Comparison of ENCODE assay signal across 1 cellular context in genomic region chr9:19122490-19123042, GRCh38.
TF ChIP-seq lines count a peak whose summit lies in the region.

No MANE protein-coding gene starts in this region.

TF ChIP-seq in HepG2, 621 proteins besides CTCF, POLR2A, EP300 and RAD21:
- TF ChIP-seq POLR2G (IDR thresholded peaks at IDR 0.05; ENCODE audit: low read depth, low read length) (peak; percentile 77), ZNF558 (CRISPR knock-in tag; IDR thresholded peaks at IDR 0.05; ENCODE audit: borderline replicate concordance) (0 out of 2 replicates have a peak, but pooled peaks have one; percentile 38), RBM22 (optimal IDR thresholded peaks at IDR 0.05; ENCODE audit: low read length) (peak; percentile 90), ZBTB20 (CRISPR knock-in tag; IDR thresholded peaks at IDR 0.05; ENCODE audit: borderline replicate concordance, low read depth) (no peak), ZHX1 (CRISPR knock-in tag; IDR thresholded peaks at IDR 0.05; ENCODE audit: low read depth) (0 out of 2 replicates have a peak, but pooled peaks have one; percentile 40), ZFP82 (CRISPR knock-in tag; IDR thresholded peaks at IDR 0.05; ENCODE audit: borderline replicate concordance) (peak; percentile 30; the same call in 1 of the 2 replicates), POLR2AphosphoS5 (IDR thresholded peaks at IDR 0.05; ENCODE audit: low read depth, low read length) (peak; percentile 38; the same call in 1 of the 2 replicates), ZNF362 (CRISPR knock-in tag; IDR thresholded peaks at IDR 0.05; ENCODE audit: borderline replicate concordance) (no peak), ZFP36L1 (CRISPR knock-in tag; IDR thresholded peaks at IDR 0.05) (0 out of 2 replicates have a peak, but pooled peaks have one; percentile 63), ATAD3A (CRISPR knock-in tag; IDR thresholded peaks at IDR 0.05) (no peak)
TF ChIP-seq in HepG2: peak in this region for 7.
